ENCODE assay signal across 9 cellular contexts in the genomic region with DNA sequence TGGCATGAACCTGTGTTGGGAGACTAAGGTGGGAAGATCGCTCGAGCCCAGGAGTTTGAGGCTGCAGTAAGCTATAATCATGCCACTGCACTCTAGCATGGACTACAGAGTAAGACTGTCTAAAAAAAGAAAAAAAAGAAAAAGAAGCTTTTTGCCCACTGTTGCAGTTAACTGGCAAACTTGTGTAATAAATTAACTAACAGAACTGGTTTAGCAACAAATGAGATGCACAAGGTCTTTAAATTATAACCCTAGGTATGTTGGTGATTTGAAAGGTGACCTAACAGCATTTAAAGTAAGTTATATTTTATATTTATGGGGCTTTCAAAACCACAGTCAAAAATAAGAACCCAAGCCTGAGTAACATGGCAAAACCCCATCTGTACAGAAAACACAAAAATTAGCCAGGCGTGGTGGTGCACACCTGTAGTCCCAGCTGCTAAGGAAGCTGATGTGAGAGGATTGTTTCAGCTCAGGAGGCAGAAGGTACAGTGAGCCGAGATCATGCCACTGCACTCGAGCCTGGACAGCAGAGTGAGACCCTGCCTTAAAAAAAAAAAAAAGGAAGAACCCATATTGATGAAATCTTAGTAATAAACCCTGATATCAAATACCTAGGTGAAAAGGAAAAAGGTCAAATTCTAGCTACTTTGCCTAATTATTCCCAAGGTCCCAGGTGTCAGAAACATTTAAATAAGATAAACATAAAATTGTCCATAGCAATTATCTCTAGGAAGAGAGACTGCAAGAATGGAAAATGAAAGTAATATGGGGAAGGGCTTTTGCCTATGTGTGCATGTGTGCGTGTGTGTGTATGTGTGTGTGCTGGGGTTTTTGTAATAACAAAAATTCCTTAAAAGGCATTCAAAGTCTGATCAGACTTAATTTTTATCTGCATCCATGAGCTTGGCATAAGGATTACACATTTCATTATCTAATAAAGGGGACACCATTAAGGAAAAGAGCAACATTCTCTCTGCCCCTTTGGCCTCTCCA. TPM values are rescaled to one million over a fixed set of nuclear protein-coding genes. Genes with fewer than 3 reads are reported as not detected.
DNase-seq lines count a peak whose midpoint lies in the region; ATAC-seq, FAIRE-seq and TF ChIP-seq lines count a peak whose summit lies in the region.
"Had no signal": no experiment of that assay in that cellular context is flagged by ENCODE, and none has a peak within 500 bp of the region (broad histone marks: within the 10 kb centered on the region; RNA-seq: fewer than 3 reads in every experiment).

No MANE protein-coding gene starts in this region.

- peaks cover 63% of the 10 kb centered on the region for H3K4me1 Mint-ChIP-seq in activated naive CD8-positive, alpha-beta T cell (ENCODE audit: low read depth)
- peaks cover 19 to 79% (median 61%) of the 10 kb centered on the region in 4 donors for H3K4me1 Mint-ChIP-seq in naive thymus-derived CD8-positive, alpha-beta T cell
- H3K4me1 Mint-ChIP-seq in glutamatergic neuron (ENCODE audit: low read depth, unreplicated experiment): no peaks in the 10 kb centered on the region

- H3K4me3 Mint-ChIP-seq in activated naive CD8-positive, alpha-beta T cell: peak overlapping the region; percentile 75
- peak overlapping the region in 9 of 10 donors; percentile 65 to 76 (median 72) for H3K4me3 Mint-ChIP-seq in naive thymus-derived CD8-positive, alpha-beta T cell
- no peak overlapping the region for H3K4me3 Mint-ChIP-seq in glutamatergic neuron (ENCODE audit: unreplicated experiment)

- TF ChIP-seq CTCF in glutamatergic neuron (IDR thresholded peaks at IDR 0.05; ENCODE audit: partially characterized antibody, unreplicated experiment) (no peak), smooth muscle cell (IDR thresholded peaks at IDR 0.05; ENCODE audit: borderline replicate concordance, insufficient read depth, poor library complexity, severe bottlenecking) (no peak)

- H3K36me3 ChIP-seq in smooth muscle cell (ENCODE audit: low read depth): no peaks in the 10 kb centered on the region

- no peak for ATAC-seq in naive thymus-derived CD8-positive, alpha-beta T cell
- no peak for ATAC-seq in GM18909 (IDR thresholded peaks at IDR 0.05; ENCODE audit: poor library complexity, unreplicated experiment)

- H3K9ac ChIP-seq in smooth muscle cell (ENCODE audit: low read depth): no peak overlapping the region

- no peaks in the 10 kb centered on the region for H3F3A ChIP-seq in smooth muscle cell (ENCODE audit: low read depth)

- no peaks in the 10 kb centered on the region for H3K9me3 ChIP-seq in smooth muscle cell (replicated peaks; ENCODE audit: low read depth)

- no peak overlapping the region for H3K4me3 ChIP-seq in smooth muscle cell

- WGBS in smooth muscle cell (ENCODE audit: low lambda C conversion rate): 95% methylated on average over 6 of the region's 6 CpGs

- no peak overlapping the region for H2AFZ ChIP-seq in smooth muscle cell (ENCODE audit: low read depth)

- H3K9me3 Mint-ChIP-seq in activated naive CD8-positive, alpha-beta T cell (ENCODE audit: low read depth): no peaks in the 10 kb centered on the region
- no peaks in the 10 kb centered on the region for H3K9me3 Mint-ChIP-seq in naive thymus-derived CD8-positive, alpha-beta T cell
- H3K9me3 Mint-ChIP-seq in glutamatergic neuron (ENCODE audit: unreplicated experiment): no peaks in the 10 kb centered on the region

- H3K27ac Mint-ChIP-seq in activated naive CD8-positive, alpha-beta T cell: peak overlapping the region; percentile 87
- H3K27ac Mint-ChIP-seq in naive thymus-derived CD8-positive, alpha-beta T cell: peak overlapping the region; percentile 53 to 99 (median 93)
- H3K27ac Mint-ChIP-seq in glutamatergic neuron (ENCODE audit: unreplicated experiment): no peak overlapping the region

- H3K27me3 ChIP-seq in smooth muscle cell (ENCODE audit: low read depth): no peaks in the 10 kb centered on the region

- peaks cover 12% of the 10 kb centered on the region for H3K36me3 Mint-ChIP-seq in activated naive CD8-positive, alpha-beta T cell
- no peaks in the 10 kb centered on the region for H3K36me3 Mint-ChIP-seq in naive thymus-derived CD8-positive, alpha-beta T cell
- no peaks in the 10 kb centered on the region for H3K36me3 Mint-ChIP-seq in glutamatergic neuron (ENCODE audit: unreplicated experiment)

- no peak for DNase-seq in GM12891 (ENCODE audit: insufficient read length, low spot score)
- no peak for DNase-seq in HTR-8/SVneo (ENCODE audit: insufficient read length, low spot score)
- peak in 3 of 10 donors; percentile 16 to 65 (median 33) for DNase-seq in naive thymus-derived CD8-positive, alpha-beta T cell
- no peak for DNase-seq in glutamatergic neuron
- no peak for DNase-seq in smooth muscle cell (lab: John Stamatoyannopoulos, UW; ENCODE audit: unreplicated experiment)
- DNase-seq in NCI-H2196 treated with DMSO at 0.1 percent for 48 hours (lab: John Stamatoyannopoulos, UW; ENCODE audit: unreplicated experiment): no peak

- no peaks in the 10 kb centered on the region for H3K79me2 ChIP-seq in smooth muscle cell (ENCODE audit: low read depth)

- FAIRE-seq in GM12891 (lab: Jason Lieb, UNC): peak; percentile 31
- peak; percentile 83 for FAIRE-seq in HTR-8/SVneo (lab: Jason Lieb, UNC)
- FAIRE-seq: islet of Langerhans had no signal

- H3K27ac ChIP-seq in smooth muscle cell (ENCODE audit: low read depth): no peak overlapping the region

- H3K27me3 Mint-ChIP-seq in activated naive CD8-positive, alpha-beta T cell: no peaks in the 10 kb centered on the region
- no peaks in the 10 kb centered on the region for H3K27me3 Mint-ChIP-seq in naive thymus-derived CD8-positive, alpha-beta T cell
- H3K27me3 Mint-ChIP-seq in glutamatergic neuron (ENCODE audit: unreplicated experiment): peaks cover 2% of the 10 kb centered on the region

- no peaks in the 10 kb centered on the region for H4K20me1 ChIP-seq in smooth muscle cell (ENCODE audit: low read depth)

- POLR2A ChIA-PET in naive thymus-derived CD8-positive, alpha-beta T cell (lab: Charles Lee): interaction anchor here (0.5 to 1.6 kb wide), 4 partner anchors 12 to 16 kb away, joined by 3 to 5 read pairs (median 4); a partner anchor contains a TSS

- no peak for TF ChIP-seq POLR2A in GM12891 (IDR thresholded peaks at IDR 0.05; ENCODE audit: low read depth, low read length)

- no peak overlapping the region for H3K4me2 ChIP-seq in smooth muscle cell

- peaks cover 7% of the 10 kb centered on the region for H3K4me1 ChIP-seq in smooth muscle cell (ENCODE audit: low read depth)

TF ChIP-seq in GM12891, 5 proteins besides CTCF, POLR2A, EP300 and RAD21:
- no peak for TF ChIP-seq POU2F2 (IDR thresholded peaks at IDR 0.05; ENCODE audit: low read depth, low read length)
- no peak for TF ChIP-seq PAX5 (IDR thresholded peaks at IDR 0.05; ENCODE audit: insufficient read depth, low read length, severe bottlenecking)
- TF ChIP-seq TAF1 (IDR thresholded peaks at IDR 0.05; ENCODE audit: low read depth, low read length): no peak
- no peak for TF ChIP-seq SPI1 (IDR thresholded peaks at IDR 0.05; ENCODE audit: low read depth, low read length)
- no peak for TF ChIP-seq POLR2AphosphoS5 (IDR thresholded peaks at IDR 0.05; ENCODE audit: low read depth, low read length)

RNA-seq across cellular contexts. Expression of a gene that starts 15.4 kb away (rescaled TPM):
- 10.6 TPM for polyA plus RNA-seq in GM12891 (2012; ENCODE audit: low read depth, missing spikeins)
- 100 to 1,000 TPM; 113 to 116 TPM for total RNA-seq in naive thymus-derived CD8-positive, alpha-beta T cell
- 10 to 100 TPM; 15.7 to 25.9 (median 16.1) TPM for polyA plus RNA-seq in naive thymus-derived CD8-positive, alpha-beta T cell
- 81.7 TPM for total RNA-seq in glutamatergic neuron (ENCODE audit: unreplicated experiment)
- total RNA-seq in smooth muscle cell: 20.9 and 26.6 TPM in 2 replicates
- polyA plus RNA-seq in smooth muscle cell: 4.8 and 7.2 TPM in 2 replicates
